20 cellular contexts compared by ENCODE assay signal in genomic region chr15:83651541-83651940, GRCh38. TPM values are rescaled to one million over a fixed set of nuclear protein-coding genes. Genes with fewer than 3 reads are reported as not detected.
"Had no signal": no experiment of that assay in that cellular context is flagged by ENCODE, and none has a peak within 500 bp of the region (broad histone marks: within the 10 kb centered on the region; RNA-seq: fewer than 3 reads in every experiment).

No MANE protein-coding gene starts in this region.

- H3K27ac Mint-ChIP-seq: T-cell; T-helper 1 cell treated with Interleukin-12 subunit alpha and Interleukin-12 subunit beta and Interleukin-4 antibody, amounts not matched to agents 30 μg/mL and 1 μg/mL, for 36 hours had no signal

- DNase-seq: KBM-7, MV-4-11, NCI-H1048, NCI-H1105, NCI-H1417, NCI-H1436 treated with DMSO at 0.1 percent for 48 hours, NCI-H1694, NCI-H187 treated with DMSO at 0.1 percent for 48 hours, NCI-H2107, NCI-H2227 treated with DMSO at 0.1 percent for 48 hours, NCI-H524, NCI-H774, SK-N-SH, SW 1271, T-cell had no signal

- H3K27ac ChIP-seq: RWPE1 had no signal

- H3K4me3 Mint-ChIP-seq: T-cell; T-helper 1 cell treated with Interleukin-12 subunit alpha and Interleukin-12 subunit beta and Interleukin-4 antibody, amounts not matched to agents 30 μg/mL and 1 μg/mL, for 36 hours had no signal

- ATAC-seq: Panc1, T-cell had no signal

- H3K9me3 ChIP-seq: SK-N-SH had no signal

- H3K9me3 Mint-ChIP-seq: T-helper 1 cell treated with Interleukin-12 subunit alpha and Interleukin-12 subunit beta and Interleukin-4 antibody, amounts not matched to agents 30 μg/mL and 1 μg/mL, for 36 hours had no signal

- H3K36me3 Mint-ChIP-seq: T-cell had no signal

- H3K4me1 Mint-ChIP-seq: T-cell had no signal

RNA-seq across cellular contexts. Expression of gene ADAMTSL3, which starts 2.4 kb away (rescaled TPM):
- total RNA-seq: HT-29, NCI-H460 had no signal
